In the genomic region with DNA sequence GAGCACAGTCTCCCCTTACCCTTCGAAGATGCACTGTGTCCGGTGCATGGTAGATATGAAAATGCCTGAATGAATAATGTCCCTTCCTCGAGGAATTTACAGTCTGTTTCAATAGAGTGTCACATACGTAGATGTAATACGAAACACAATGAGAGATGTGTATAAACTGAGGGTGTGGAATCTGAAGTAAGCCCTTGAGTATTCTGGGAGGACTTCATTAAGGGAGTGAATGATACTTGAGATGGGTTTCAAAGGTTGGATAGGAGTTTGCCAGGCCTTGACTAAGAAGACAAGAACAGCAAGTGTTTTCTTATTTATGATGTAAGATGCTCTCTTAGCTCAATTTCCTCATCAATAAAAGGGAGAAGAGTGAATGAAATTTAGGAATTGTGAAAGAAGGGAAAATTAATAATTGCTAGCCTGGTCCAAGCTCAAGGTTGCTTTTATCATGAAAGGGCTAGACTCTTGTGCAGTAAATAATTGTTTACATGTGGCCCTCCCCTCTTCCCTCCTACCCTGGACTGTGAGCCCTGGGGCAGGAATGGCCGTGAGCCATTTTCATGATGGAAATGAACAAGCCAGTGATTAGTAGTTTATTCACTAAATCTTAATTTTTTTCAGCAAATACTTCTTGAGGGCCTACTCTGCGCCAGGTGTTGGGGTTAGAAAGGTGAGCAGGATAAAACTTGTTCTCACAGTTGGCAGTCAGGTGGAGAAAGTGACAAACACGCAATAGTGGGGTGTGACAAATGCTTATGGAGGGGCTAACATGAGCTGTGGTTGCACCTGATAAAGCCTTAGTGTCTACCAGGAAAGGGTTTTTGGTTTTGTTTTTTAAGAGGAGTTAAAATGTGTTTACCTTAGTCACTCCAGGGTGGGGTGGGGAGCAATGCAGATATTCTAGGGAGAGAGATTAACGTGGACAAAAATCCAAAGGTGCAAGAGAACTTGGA, we compare ENCODE assay signal across 8 cellular contexts. TPM values are rescaled to one million over a fixed set of nuclear protein-coding genes. Genes with fewer than 3 reads are reported as not detected.
DNase-seq lines count a peak whose midpoint lies in the region; ATAC-seq, FAIRE-seq and TF ChIP-seq lines count a peak whose summit lies in the region.
"Had no signal": no experiment of that assay in that cellular context is flagged by ENCODE, and none has a peak within 500 bp of the region (broad histone marks: within the 10 kb centered on the region; RNA-seq: fewer than 3 reads in every experiment).

No MANE protein-coding gene starts in this region.

- H3K27me3 Mint-ChIP-seq in CD4-positive, alpha-beta memory T cell = no peaks in the 10 kb centered on the region

- H3K9me1 ChIP-seq in keratinocyte (ENCODE audit: control insufficient read depth, extremely low read depth, insufficient read depth, low read length) = no peaks in the 10 kb centered on the region

- H3K36me3 ChIP-seq in CD4-positive, alpha-beta memory T cell (ENCODE audit: insufficient read depth, low read length) = peaks cover 10% of the 10 kb centered on the region
- H3K36me3 ChIP-seq in SK-N-SH (replicated peaks in 1 of 2; ENCODE audit: control insufficient read depth in 1 of 2, insufficient read depth in 2 of 2, low read length in 1 of 2) = peaks cover 2 to 3% of the 10 kb centered on the region in 2 experiments
- peaks cover 1 to 9% of the 10 kb centered on the region in 2 experiments for H3K36me3 ChIP-seq in keratinocyte (ENCODE audit: control insufficient read depth in 2 of 2, extremely low read depth in 1 of 2, insufficient read depth in 2 of 2, low read length in 2 of 2)

- TF ChIP-seq EP300 in SK-N-SH (IDR thresholded peaks at IDR 0.05; ENCODE audit: borderline replicate concordance in 1 of 2, low read depth in 1 of 2, low read length in 1 of 2) = no peak

- H2AFZ ChIP-seq in SK-N-SH (ENCODE audit: low read depth) (peak overlapping the region; percentile 54; the same call in 1 of the 2 replicates), keratinocyte (ENCODE audit: control insufficient read depth, low read length) (peak overlapping the region; percentile 96)

- H3K9ac ChIP-seq in SK-N-SH (peak overlapping the region; percentile 84; the same call in 1 of the 2 replicates), keratinocyte (ENCODE audit: control insufficient read depth, extremely low read depth, insufficient read depth, low read length) (peak overlapping the region; percentile 91)

- intact Hi-C loops in CD4-positive, alpha-beta memory T cell (cut with micrococcal nuclease) = no loop called here

- peaks cover 3 to 40% of the 10 kb centered on the region in 2 donors for H3K36me3 Mint-ChIP-seq in CD4-positive, alpha-beta memory T cell

- no peak for DNase-seq in CD4-positive, alpha-beta memory T cell
- DNase-seq in SK-N-SH (no peak), keratinocyte (ENCODE audit: low read depth, low spot score) (no peak), DMS 273 (lab: John Stamatoyannopoulos, UW; ENCODE audit: unreplicated experiment) (no peak)
- DNase-seq: occipital lobe had no signal

- H3K79me2 ChIP-seq in SK-N-SH (ENCODE audit: insufficient read depth) (peaks cover 63% of the 10 kb centered on the region), keratinocyte (ENCODE audit: control insufficient read depth, insufficient read depth, low read length) (peaks cover 58% of the 10 kb centered on the region)

- H3K4me3 Mint-ChIP-seq in CD4-positive, alpha-beta memory T cell = peak overlapping the region; percentile 97 to 100 (median 99)

- no peaks in the 10 kb centered on the region for H3F3A ChIP-seq in SK-N-SH (replicated peaks; ENCODE audit: insufficient read depth)

- no peaks in the 10 kb centered on the region for H3K9me3 Mint-ChIP-seq in CD4-positive, alpha-beta memory T cell

- peaks cover 27 to 62% (median 40%) of the 10 kb centered on the region in 4 donors for H3K4me1 Mint-ChIP-seq in CD4-positive, alpha-beta memory T cell

- peak overlapping the region; percentile 90 to 98 for H3K4me3 ChIP-seq in CD4-positive, alpha-beta memory T cell (ENCODE audit: low read length in 2 of 2)
- H3K4me3 ChIP-seq in SK-N-SH (ENCODE audit: low read depth in 2 of 2, low read length in 1 of 2) (peak overlapping the region; percentile 61 to 87), keratinocyte (ENCODE audit: control insufficient read depth in 2 of 3, extremely low read depth in 1 of 3, insufficient read depth in 2 of 3, low read depth in 1 of 3, low read length in 3 of 3) (peak overlapping the region; percentile 72 to 91 (median 89))

- TF ChIP-seq CTCF in SK-N-SH (IDR thresholded peaks at IDR 0.05) (no peak), keratinocyte (optimal IDR thresholded peaks at IDR 0.05 in 1 of 3, IDR thresholded peaks at IDR 0.05 in 1 of 3, conservative IDR thresholded peaks at IDR 0.05 in 1 of 3; ENCODE audit: extremely low read depth in 1 of 3, insufficient read depth in 2 of 3, low read length in 3 of 3) (no peak)

- peak overlapping the region; percentile 79 for H3K27ac ChIP-seq in CD4-positive, alpha-beta memory T cell (ENCODE audit: low read depth, low read length)
- H3K27ac ChIP-seq in SK-N-SH (ENCODE audit: low read depth in 2 of 2, low read length in 1 of 2) (no peak overlapping the region), keratinocyte (ENCODE audit: control insufficient read depth, insufficient read depth, low read length) (peak overlapping the region; percentile 79)

- H3K4me1 ChIP-seq in CD4-positive, alpha-beta memory T cell (ENCODE audit: insufficient read depth, low read length) = peaks cover 39% of the 10 kb centered on the region
- peaks cover 0 to 11% of the 10 kb centered on the region in 2 experiments; a peak in 1 of 4 replicates for H3K4me1 ChIP-seq in SK-N-SH (ENCODE audit: control insufficient read depth in 1 of 2, insufficient read depth in 2 of 2, low read depth in 1 of 2, low read length in 1 of 2)
- peaks cover 21% of the 10 kb centered on the region for H3K4me1 ChIP-seq in keratinocyte (ENCODE audit: control insufficient read depth, extremely low read depth, insufficient read depth, low read length)

- no peak for FAIRE-seq in keratinocyte (lab: Jason Lieb, UNC)

- dilution Hi-C loops in keratinocyte (cut with MboI; ENCODE audit: extremely low pct_ligation_motif_present, low sequenced_read_pairs) = no loop called here

- no peaks in the 10 kb centered on the region for H3K9me2 ChIP-seq in SK-N-SH

- H3K27me3 ChIP-seq in CD4-positive, alpha-beta memory T cell (ENCODE audit: insufficient read depth, low read length) = no peaks in the 10 kb centered on the region
- H3K27me3 ChIP-seq in SK-N-SH (ENCODE audit: insufficient read depth) (no peaks in the 10 kb centered on the region), keratinocyte (ENCODE audit: control insufficient read depth, extremely low read depth, insufficient read depth, low read length) (no peaks in the 10 kb centered on the region)

- 74% methylated on average over 9 of the region's 9 CpGs for WGBS in SK-N-SH (ENCODE audit: low lambda C conversion rate)

- no peak for TF ChIP-seq RAD21 in SK-N-SH (IDR thresholded peaks at IDR 0.05; ENCODE audit: low read length)

- H3K27ac Mint-ChIP-seq in CD4-positive, alpha-beta memory T cell = peak overlapping the region; percentile 96 to 99 (median 98)

- ATAC-seq in GM18502 (IDR thresholded peaks at IDR 0.05; ENCODE audit: poor library complexity, unreplicated experiment) (no peak), HG03460 (IDR thresholded peaks at IDR 0.05; ENCODE audit: unreplicated experiment) (no peak)

- POLR2A ChIA-PET in CD4-positive, alpha-beta memory T cell (lab: Charles Lee; ENCODE audit: partially characterized antibody) = interaction anchor here (2.3 to 12.0 kb wide), 6 partner anchors 18 to 91 kb away, joined by 8 to 522 read pairs (median 102); partner anchors contain the start of genes C16orf54, MAZ, MVP and PAGR1
- POLR2A ChIA-PET in SK-N-SH (lab: Yijun Ruan, JAX) = no interaction called here

- no peaks in the 10 kb centered on the region for H3K9me3 ChIP-seq in CD4-positive, alpha-beta memory T cell (ENCODE audit: control insufficient read depth in 1 of 2, low read length in 2 of 2)
- H3K9me3 ChIP-seq in SK-N-SH = no peaks in the 10 kb centered on the region
- no peaks in the 10 kb centered on the region for H3K9me3 ChIP-seq in keratinocyte (ENCODE audit: control insufficient read depth, low read depth, low read length)

- H4K20me1 ChIP-seq in SK-N-SH (ENCODE audit: insufficient read depth) (no peaks in the 10 kb centered on the region; the same call in 1 of the 2 replicates), keratinocyte (ENCODE audit: control insufficient read depth, extremely low read depth, insufficient read depth, low read length) (no peaks in the 10 kb centered on the region)

- peak overlapping the region; percentile 87 for H3K4me2 ChIP-seq in SK-N-SH
- H3K4me2 ChIP-seq in keratinocyte (ENCODE audit: control insufficient read depth, extremely low read depth, insufficient read depth, low read depth, low read length) = peak overlapping the region; percentile 90

- CTCF ChIA-PET in CD4-positive, alpha-beta memory T cell (lab: Charles Lee; ENCODE audit: partially characterized antibody) = interaction anchor here (3.8 to 7.5 kb wide), 5 partner anchors 11 to 91 kb away, joined by 20 to 59 read pairs (median 26); partner anchors contain the start of gene PAGR1
- CTCF ChIA-PET in SK-N-SH (lab: Yijun Ruan, JAX) = interaction anchor here (1.2 kb wide), 1 partner anchor 12 kb away, joined by 3 read pairs; no protein-coding TSS in a partner anchor

RNA-seq across cellular contexts. Expression of gene KIF22, which starts 1.6 kb away (rescaled TPM):
- total RNA-seq in CD4-positive, alpha-beta memory T cell = 10 to 100 TPM; 89.4 to 98.6 TPM
- 10 to 100 TPM; 35.7 to 54.2 TPM for polyA plus RNA-seq in CD4-positive, alpha-beta memory T cell
- polyA plus RNA-seq in SK-N-SH (2012; rRNA removed) (63.8 and 64.1 TPM in 2 replicates), keratinocyte (36.3 to 48.3 TPM (median 43.7 TPM) in 3 replicates)
- 25.9 and 37.8 TPM in 2 replicates for polyA plus RNA-seq in SK-N-SH (2012; cell fraction: cytosol; rRNA removed)
- 200 and 291 TPM in 2 replicates for polyA plus RNA-seq in SK-N-SH (2012; cell fraction: nucleus; rRNA removed)
- polyA plus RNA-seq in keratinocyte (2011; ENCODE audit: low read depth) = 14.3 TPM
- polyA plus RNA-seq in keratinocyte (2011; cell fraction: cytosol; rRNA removed) = 17.2 and 23.7 TPM in 2 replicates
- polyA plus RNA-seq in keratinocyte (2011; cell fraction: nucleus; rRNA removed) = 72.3 and 83.5 TPM in 2 replicates
- 15.4 and 26.9 TPM in 2 replicates for polyA plus RNA-seq in keratinocyte (2012; ENCODE audit: low replicate concordance)
- polyA minus RNA-seq in keratinocyte = 46.4 to 57.5 TPM (median 48.8 TPM) in 3 replicates
- 41.4 TPM for polyA minus RNA-seq in keratinocyte (2011; cell fraction: cytosol; rRNA and poly(A)+ RNA removed)
- polyA minus RNA-seq in keratinocyte (2011; cell fraction: nucleus; rRNA and poly(A)+ RNA removed) = 39.9 and 56.2 TPM in 2 replicates

RNA-seq across cellular contexts. Expression of gene ZG16, which starts 14.1 kb away (rescaled TPM):
- total RNA-seq in CD4-positive, alpha-beta memory T cell = not detected
- polyA plus RNA-seq in CD4-positive, alpha-beta memory T cell = not detected
- not detected in 2 replicates for polyA plus RNA-seq in SK-N-SH (2012; rRNA removed)
- not detected in 2 replicates for polyA plus RNA-seq in SK-N-SH (2012; cell fraction: cytosol; rRNA removed)
- polyA plus RNA-seq in SK-N-SH (2012; cell fraction: nucleus; rRNA removed) = not detected in 2 replicates
- polyA plus RNA-seq in keratinocyte = 0.01 TPM in 1 of 3 replicates, not detected in the others
- polyA plus RNA-seq in keratinocyte (2011; ENCODE audit: low read depth) = not detected
- not detected in 2 replicates for polyA plus RNA-seq in keratinocyte (2011; cell fraction: cytosol; rRNA removed)
- polyA plus RNA-seq in keratinocyte (2011; cell fraction: nucleus; rRNA removed) = not detected in 2 replicates
- not detected in 2 replicates for polyA plus RNA-seq in keratinocyte (2012; ENCODE audit: low replicate concordance)
- polyA minus RNA-seq in keratinocyte = not detected in 3 replicates
- not detected for polyA minus RNA-seq in keratinocyte (2011; cell fraction: cytosol; rRNA and poly(A)+ RNA removed)
- not detected in 2 replicates for polyA minus RNA-seq in keratinocyte (2011; cell fraction: nucleus; rRNA and poly(A)+ RNA removed)
- total RNA-seq: M059J, occipital lobe had no signal

RNA-seq across cellular contexts. Expression of gene MAZ, which starts 14.2 kb away (rescaled TPM):
- total RNA-seq in CD4-positive, alpha-beta memory T cell = 100 to 1,000 TPM; 258 to 264 TPM
- polyA plus RNA-seq in CD4-positive, alpha-beta memory T cell = 10 to 100 TPM; 40.3 to 69.1 TPM
- polyA plus RNA-seq in SK-N-SH (2012; rRNA removed) (117 and 163 TPM in 2 replicates), keratinocyte (48.5 to 82.3 TPM (median 59.0 TPM) in 3 replicates)
- polyA plus RNA-seq in SK-N-SH (2012; cell fraction: cytosol; rRNA removed) = 77.9 and 147 TPM in 2 replicates
- polyA plus RNA-seq in SK-N-SH (2012; cell fraction: nucleus; rRNA removed) = 131 and 155 TPM in 2 replicates
- polyA plus RNA-seq in keratinocyte (2011; ENCODE audit: low read depth) = 43.0 TPM
- 56.3 and 78.7 TPM in 2 replicates for polyA plus RNA-seq in keratinocyte (2011; cell fraction: cytosol; rRNA removed)
- polyA plus RNA-seq in keratinocyte (2011; cell fraction: nucleus; rRNA removed) = 42.7 and 43.6 TPM in 2 replicates
- 63.9 and 156 TPM in 2 replicates for polyA plus RNA-seq in keratinocyte (2012; ENCODE audit: low replicate concordance)
- polyA minus RNA-seq in keratinocyte = 139 to 296 TPM (median 165 TPM) in 3 replicates
- 198 TPM for polyA minus RNA-seq in keratinocyte (2011; cell fraction: cytosol; rRNA and poly(A)+ RNA removed)
- 32.3 and 42.1 TPM in 2 replicates for polyA minus RNA-seq in keratinocyte (2011; cell fraction: nucleus; rRNA and poly(A)+ RNA removed)

RNA-seq across cellular contexts. Expression of gene PRRT2, which starts 19.9 kb away (rescaled TPM):
- total RNA-seq in CD4-positive, alpha-beta memory T cell = 1 to 10 TPM; 6.3 to 6.9 TPM
- under 1 TPM; 0.20 to 0.37 TPM for polyA plus RNA-seq in CD4-positive, alpha-beta memory T cell
- polyA plus RNA-seq in SK-N-SH (2012; rRNA removed) (28.1 and 29.3 TPM in 2 replicates), keratinocyte (not detected in 3 replicates)
- polyA plus RNA-seq in SK-N-SH (2012; cell fraction: cytosol; rRNA removed) = 2.3 and 3.4 TPM in 2 replicates
- polyA plus RNA-seq in SK-N-SH (2012; cell fraction: nucleus; rRNA removed) = 256 and 346 TPM in 2 replicates
- not detected for polyA plus RNA-seq in keratinocyte (2011; ENCODE audit: low read depth)
- not detected in 2 replicates for polyA plus RNA-seq in keratinocyte (2011; cell fraction: cytosol; rRNA removed)
- polyA plus RNA-seq in keratinocyte (2011; cell fraction: nucleus; rRNA removed) = 0.04 and 0.14 TPM in 2 replicates
- 0.10 and 0.38 TPM in 2 replicates for polyA plus RNA-seq in keratinocyte (2012; ENCODE audit: low replicate concordance)
- polyA minus RNA-seq in keratinocyte = not detected in 3 replicates
- not detected for polyA minus RNA-seq in keratinocyte (2011; cell fraction: cytosol; rRNA and poly(A)+ RNA removed)
- not detected in 2 replicates for polyA minus RNA-seq in keratinocyte (2011; cell fraction: nucleus; rRNA and poly(A)+ RNA removed)

RNA-seq across cellular contexts. Expression of gene PAGR1, which starts 23.8 kb away (rescaled TPM):
- 10 to 100 TPM; 43.7 to 44.9 TPM for total RNA-seq in CD4-positive, alpha-beta memory T cell
- polyA plus RNA-seq in CD4-positive, alpha-beta memory T cell = 10 to 100 TPM; 46.0 to 51.1 TPM
- 48.5 and 57.7 TPM in 2 replicates for polyA plus RNA-seq in SK-N-SH (2012; rRNA removed)
- 21.6 and 26.9 TPM in 2 replicates for polyA plus RNA-seq in SK-N-SH (2012; cell fraction: cytosol; rRNA removed)
- 270 and 364 TPM in 2 replicates for polyA plus RNA-seq in SK-N-SH (2012; cell fraction: nucleus; rRNA removed)
- polyA plus RNA-seq in keratinocyte = 6.4 to 17.1 TPM (median 13.6 TPM) in 3 replicates
- 2.7 TPM for polyA plus RNA-seq in keratinocyte (2011; ENCODE audit: low read depth)
- 5.9 and 12.0 TPM in 2 replicates for polyA plus RNA-seq in keratinocyte (2011; cell fraction: cytosol; rRNA removed)
- 5.1 and 5.3 TPM in 2 replicates for polyA plus RNA-seq in keratinocyte (2011; cell fraction: nucleus; rRNA removed)
- polyA plus RNA-seq in keratinocyte (2012; ENCODE audit: low replicate concordance) = 4.7 and 19.3 TPM in 2 replicates
- polyA minus RNA-seq in keratinocyte = 1.5 to 2.7 TPM (median 2.0 TPM) in 3 replicates
- 4.2 TPM for polyA minus RNA-seq in keratinocyte (2011; cell fraction: cytosol; rRNA and poly(A)+ RNA removed)
- 2.3 and 2.9 TPM in 2 replicates for polyA minus RNA-seq in keratinocyte (2011; cell fraction: nucleus; rRNA and poly(A)+ RNA removed)

Comparison
In these comparisons a context has a peak if more than half of its experiments do, and no peak if none do; other contexts are left out.
1. H3K27ac ChIP-seq: peak in CD4-positive, alpha-beta memory T cell (single experiment) and keratinocyte (single experiment); none in SK-N-SH (0 of 2).
2. Peak in every context shown above with its lines, with median percentiles within 50 percentile points of each other: H3K4me3 ChIP-seq.